9 cellular contexts compared by ENCODE assay signal in genomic region chr3:468172-468571, GRCh38.
A peak's percentile ranks its signal among the peaks of the same experiment; 100 is the strongest.
DNase-seq lines count a peak whose midpoint lies in the region; ATAC-seq and TF ChIP-seq lines count a peak whose summit lies in the region.
"Had no signal": no experiment of that assay in that cellular context is flagged by ENCODE, and none has a peak within 500 bp of the region (broad histone marks: within the 10 kb centered on the region; RNA-seq: fewer than 3 reads in every experiment).

No MANE protein-coding gene starts in this region.

- H3K9ac ChIP-seq in OCI-LY3 (ENCODE audit: low read length), result peak overlapping the region; percentile 28

- no peaks in the 10 kb centered on the region for H3K4me1 Mint-ChIP-seq in activated CD8-positive, alpha-beta memory T cell treated with anti-CD3 and anti-CD28 coated beads, Interleukin-2, amount 10 ng/mL, durations not matched to agents 7 days and 5 days
- H3K4me1 Mint-ChIP-seq: activated naive CD4-positive, alpha-beta T cell treated with anti-CD3 and anti-CD28 coated beads, Interleukin-2, amount 10 ng/mL, durations not matched to agents 7 days and 5 days had no signal

- H3K27me3 Mint-ChIP-seq in activated CD8-positive, alpha-beta memory T cell treated with anti-CD3 and anti-CD28 coated beads, Interleukin-2, amount 10 ng/mL, durations not matched to agents 7 days and 5 days, result no peaks in the 10 kb centered on the region
- H3K27me3 Mint-ChIP-seq: activated naive CD4-positive, alpha-beta T cell treated with anti-CD3 and anti-CD28 coated beads, Interleukin-2, amount 10 ng/mL, durations not matched to agents 7 days and 5 days had no signal

- DNase-seq in DMS53 (lab: John Stamatoyannopoulos, UW) (peak; percentile 4), kidney epithelial cell (ENCODE audit: low read depth) (no peak), NCI-H146 treated with DMSO at 0.1 percent for 48 hours (lab: John Stamatoyannopoulos, UW; ENCODE audit: unreplicated experiment) (no peak), middle frontal gyrus (ENCODE audit: extremely low spot score, low spot score) (no peak)
- no peak for DNase-seq in activated CD8-positive, alpha-beta memory T cell treated with anti-CD3 and anti-CD28 coated beads, Interleukin-2, amount 10 ng/mL, durations not matched to agents 7 days and 5 days
- DNase-seq: activated naive CD4-positive, alpha-beta T cell treated with anti-CD3 and anti-CD28 coated beads, Interleukin-2, amount 10 ng/mL, durations not matched to agents 7 days and 5 days had no signal

- peak; percentile 19 for ATAC-seq in GM21529 (IDR thresholded peaks at IDR 0.05; ENCODE audit: unreplicated experiment)
- no peak for ATAC-seq in HG02588 (IDR thresholded peaks at IDR 0.05; ENCODE audit: unreplicated experiment)
- ATAC-seq in activated CD8-positive, alpha-beta memory T cell treated with anti-CD3 and anti-CD28 coated beads, Interleukin-2, amount 10 ng/mL, durations not matched to agents 7 days and 5 days, result no peak

- peaks cover 65% of the 10 kb centered on the region for H3K4me1 ChIP-seq in OCI-LY3 (ENCODE audit: low read length)

- H3K36me3 ChIP-seq in OCI-LY3 (replicated peaks; ENCODE audit: low read depth, low read length) (peaks cover 6% of the 10 kb centered on the region), kidney epithelial cell (ENCODE audit: control insufficient read depth, insufficient read depth, low read length) (no peaks in the 10 kb centered on the region)

- H3K9me3 ChIP-seq in OCI-LY3 (ENCODE audit: insufficient read depth, low read length), result no peaks in the 10 kb centered on the region

- H3K4me3 Mint-ChIP-seq in activated CD8-positive, alpha-beta memory T cell treated with anti-CD3 and anti-CD28 coated beads, Interleukin-2, amount 10 ng/mL, durations not matched to agents 7 days and 5 days, result no peak overlapping the region
- H3K4me3 Mint-ChIP-seq: activated naive CD4-positive, alpha-beta T cell treated with anti-CD3 and anti-CD28 coated beads, Interleukin-2, amount 10 ng/mL, durations not matched to agents 7 days and 5 days had no signal

- H4K20me1 ChIP-seq in OCI-LY3 (ENCODE audit: insufficient read depth, low read length), result no peaks in the 10 kb centered on the region

- H3K27ac Mint-ChIP-seq in activated CD8-positive, alpha-beta memory T cell treated with anti-CD3 and anti-CD28 coated beads, Interleukin-2, amount 10 ng/mL, durations not matched to agents 7 days and 5 days, result no peak overlapping the region
- H3K27ac Mint-ChIP-seq: activated naive CD4-positive, alpha-beta T cell treated with anti-CD3 and anti-CD28 coated beads, Interleukin-2, amount 10 ng/mL, durations not matched to agents 7 days and 5 days had no signal

- H3K27me3 ChIP-seq in OCI-LY3 (ENCODE audit: low read depth, low read length) (no peaks in the 10 kb centered on the region), kidney epithelial cell (ENCODE audit: control insufficient read depth, insufficient read depth, low read length) (no peaks in the 10 kb centered on the region)

- no peaks in the 10 kb centered on the region for H3K79me2 ChIP-seq in OCI-LY3 (ENCODE audit: low read length)

- H3K27ac ChIP-seq in OCI-LY3 (ENCODE audit: low read length), result peak overlapping the region; percentile 57

- TF ChIP-seq CTCF in OCI-LY3 (IDR thresholded peaks at IDR 0.05; ENCODE audit: low read depth, low read length), result peak; percentile 78
- TF ChIP-seq CTCF in kidney epithelial cell (IDR thresholded peaks at IDR 0.05; ENCODE audit: insufficient read depth, low read length, poor library complexity, severe bottlenecking), result peak; percentile 69

- CTCF ChIA-PET in activated CD8-positive, alpha-beta memory T cell treated with anti-CD3 and anti-CD28 coated beads, Interleukin-2, amount 10 ng/mL, durations not matched to agents 7 days and 5 days (lab: Charles Lee), result no interaction called here

- H3K36me3 Mint-ChIP-seq in activated CD8-positive, alpha-beta memory T cell treated with anti-CD3 and anti-CD28 coated beads, Interleukin-2, amount 10 ng/mL, durations not matched to agents 7 days and 5 days, result no peaks in the 10 kb centered on the region
- H3K36me3 Mint-ChIP-seq: activated naive CD4-positive, alpha-beta T cell treated with anti-CD3 and anti-CD28 coated beads, Interleukin-2, amount 10 ng/mL, durations not matched to agents 7 days and 5 days had no signal

- H3K4me3 ChIP-seq in OCI-LY3 (ENCODE audit: low read length), result peak overlapping the region; percentile 24; the same call in 1 of the 2 replicates
- no peak overlapping the region for H3K4me3 ChIP-seq in kidney epithelial cell (ENCODE audit: low read depth, low read length)

- H3K4me2 ChIP-seq in OCI-LY3 (ENCODE audit: low read length), result peak overlapping the region; percentile 57

- H2AFZ ChIP-seq in OCI-LY3 (ENCODE audit: low read depth, low read length), result peak overlapping the region; percentile 36; the same call in 1 of the 2 replicates

- peaks cover 3% of the 10 kb centered on the region for H3K9me3 Mint-ChIP-seq in activated CD8-positive, alpha-beta memory T cell treated with anti-CD3 and anti-CD28 coated beads, Interleukin-2, amount 10 ng/mL, durations not matched to agents 7 days and 5 days (ENCODE audit: low read depth)
